9 cellular contexts compared by ENCODE assay signal in genomic region chr17:50373705-50374104, GRCh38. TPM values are rescaled to one million over a fixed set of nuclear protein-coding genes. Genes with fewer than 3 reads are reported as not detected.
A peak's percentile ranks its signal among the peaks of the same experiment; 100 is the strongest.
DNase-seq lines count a peak whose midpoint lies in the region; ATAC-seq, FAIRE-seq and TF ChIP-seq lines count a peak whose summit lies in the region.
"Had no signal": no experiment of that assay in that cellular context is flagged by ENCODE, and none has a peak within 500 bp of the region (broad histone marks: within the 10 kb centered on the region; RNA-seq: fewer than 3 reads in every experiment).

No MANE protein-coding gene starts in this region.

- no peaks in the 10 kb centered on the region for H3K27me3 ChIP-seq in CD4-positive, CD25-positive, alpha-beta regulatory T cell (ENCODE audit: control insufficient read depth, insufficient read depth, low read length)
- H3K27me3 ChIP-seq in HUES6 (ENCODE audit: control insufficient read depth, insufficient read depth, low read length) (no peaks in the 10 kb centered on the region), astrocyte (ENCODE audit: insufficient read depth, low read length) (no peaks in the 10 kb centered on the region), mesendoderm (ENCODE audit: insufficient read depth, low read length, poor library complexity) (no peaks in the 10 kb centered on the region)
- H3K27me3 ChIP-seq: thyroid gland had no signal

- H4K5ac ChIP-seq in mesendoderm (ENCODE audit: low read length): no peak overlapping the region

- H3K56ac ChIP-seq in mesendoderm (ENCODE audit: low read length): peak overlapping the region; percentile 99

- ATAC-seq in CD4-positive, CD25-positive, alpha-beta regulatory T cell (ENCODE audit: low read depth in 2 of 2): no peak
- no peak for ATAC-seq in GM21381 (IDR thresholded peaks at IDR 0.05; ENCODE audit: unreplicated experiment)

- no peak overlapping the region for H3K4ac ChIP-seq in mesendoderm (ENCODE audit: low read depth, low read length)

- DNase-seq in CD4-positive, CD25-positive, alpha-beta regulatory T cell: no peak
- DNase-seq in astrocyte (ENCODE audit: low read depth) (no peak), mesendoderm (no peak), HK-2 (ENCODE audit: unreplicated experiment) (no peak), GM20000 (ENCODE audit: low spot score) (no peak)
- no peak for DNase-seq in activated effector memory CD4-positive, alpha-beta T cell treated with anti-CD3 and anti-CD28 coated beads, Interleukin-2, amount 50 U/mL, for 16 hours

- H3K9me3 Mint-ChIP-seq in CD4-positive, CD25-positive, alpha-beta regulatory T cell: no peaks in the 10 kb centered on the region
- no peaks in the 10 kb centered on the region for H3K9me3 Mint-ChIP-seq in astrocyte (ENCODE audit: unreplicated experiment)

- H2BK15ac ChIP-seq in mesendoderm (replicated peaks; ENCODE audit: low read depth): no peak overlapping the region

- H2BK5ac ChIP-seq in mesendoderm (ENCODE audit: low read length): no peak overlapping the region

- peaks cover 11 to 32% (median 22%) of the 10 kb centered on the region in 4 donors for H3K4me1 Mint-ChIP-seq in CD4-positive, CD25-positive, alpha-beta regulatory T cell
- peaks cover 16% of the 10 kb centered on the region for H3K4me1 Mint-ChIP-seq in astrocyte (ENCODE audit: low read depth, unreplicated experiment)

- no CpG with 5 or more reads among the region's 2 CpGs for WGBS in mesendoderm (ENCODE audit: extremely low coverage, insufficient coverage, low lambda C conversion rate)

- no peak for TF ChIP-seq CTCF in astrocyte (IDR thresholded peaks at IDR 0.05; ENCODE audit: insufficient read depth, low read depth, low read length)
- no peak for TF ChIP-seq CTCF in GM20000 (IDR thresholded peaks at IDR 0.05; ENCODE audit: extremely low read depth, missing control alignments)

- peaks cover 27% of the 10 kb centered on the region for H3K36me3 Mint-ChIP-seq in CD4-positive, CD25-positive, alpha-beta regulatory T cell
- H3K36me3 Mint-ChIP-seq in astrocyte (ENCODE audit: low read depth, unreplicated experiment): peaks cover 6% of the 10 kb centered on the region

- H3K4me3 ChIP-seq in CD4-positive, CD25-positive, alpha-beta regulatory T cell (ENCODE audit: low read depth, low read length): peak overlapping the region; percentile 97
- H3K4me3 ChIP-seq in HUES6 (ENCODE audit: low read depth, low read length) (peak overlapping the region; percentile 72), astrocyte (ENCODE audit: insufficient read depth, low read depth, low read length) (peak overlapping the region; percentile 97), mesendoderm (ENCODE audit: low read length) (no peak overlapping the region)

- no peak overlapping the region for H3K23ac ChIP-seq in mesendoderm (ENCODE audit: low read length)

- H2BK120ac ChIP-seq in mesendoderm (ENCODE audit: low read depth, low read length): no peak overlapping the region

- peaks cover 14% of the 10 kb centered on the region for H3K79me1 ChIP-seq in mesendoderm (ENCODE audit: low read length)

- no peak for FAIRE-seq in astrocyte (lab: Jason Lieb, UNC)

- H3K4me2 ChIP-seq in astrocyte (ENCODE audit: low read length) (peak overlapping the region; percentile 89), mesendoderm (ENCODE audit: low read length) (peak overlapping the region; percentile 63)

- peak overlapping the region; percentile 85 for H3K9ac ChIP-seq in HUES6 (ENCODE audit: low read length)
- H3K9ac ChIP-seq in astrocyte (ENCODE audit: low read length): peak overlapping the region; percentile 98
- H3K9ac ChIP-seq in mesendoderm (ENCODE audit: low read length): peak overlapping the region; percentile 89

- H3K27me3 Mint-ChIP-seq in CD4-positive, CD25-positive, alpha-beta regulatory T cell: no peaks in the 10 kb centered on the region
- H3K27me3 Mint-ChIP-seq in astrocyte (ENCODE audit: low read depth, unreplicated experiment): no peaks in the 10 kb centered on the region

- H3K27ac Mint-ChIP-seq in CD4-positive, CD25-positive, alpha-beta regulatory T cell: peak overlapping the region in 1 of 3 donors; percentile 99
- H3K27ac Mint-ChIP-seq in astrocyte (ENCODE audit: unreplicated experiment): no peak overlapping the region

- H3K4me3 Mint-ChIP-seq in CD4-positive, CD25-positive, alpha-beta regulatory T cell: peak overlapping the region in 3 of 4 donors; percentile 92 to 100 (median 97)
- H3K4me3 Mint-ChIP-seq in astrocyte (ENCODE audit: unreplicated experiment): peak overlapping the region; percentile 99

- H3K36me3 ChIP-seq in CD4-positive, CD25-positive, alpha-beta regulatory T cell (ENCODE audit: control insufficient read depth, insufficient read depth, low read length): peaks cover 19% of the 10 kb centered on the region
- H3K36me3 ChIP-seq in HUES6 (ENCODE audit: control insufficient read depth, insufficient read depth, low read length): peaks cover 54% of the 10 kb centered on the region
- H3K36me3 ChIP-seq in astrocyte (ENCODE audit: insufficient read depth, low read length): peaks cover 21% of the 10 kb centered on the region
- H3K36me3 ChIP-seq in mesendoderm (ENCODE audit: control insufficient read depth, insufficient read depth, low read length): peaks cover 9% of the 10 kb centered on the region

- H3K4me1 ChIP-seq in CD4-positive, CD25-positive, alpha-beta regulatory T cell (ENCODE audit: control insufficient read depth, insufficient read depth, low read length, poor library complexity, severe bottlenecking): peaks cover 21% of the 10 kb centered on the region
- H3K4me1 ChIP-seq in HUES6 (ENCODE audit: control insufficient read depth, insufficient read depth, low read length): peaks cover 5% of the 10 kb centered on the region
- H3K4me1 ChIP-seq in astrocyte (ENCODE audit: insufficient read depth, low read length): peaks cover 18% of the 10 kb centered on the region
- H3K4me1 ChIP-seq in mesendoderm (ENCODE audit: control insufficient read depth, low read depth, low read length): no peaks in the 10 kb centered on the region

- H3K79me2 ChIP-seq in astrocyte (ENCODE audit: insufficient read depth, low read length) (peaks cover 30% of the 10 kb centered on the region), mesendoderm (ENCODE audit: control insufficient read depth, insufficient read depth, low read length) (peaks cover 14% of the 10 kb centered on the region)

- no peaks in the 10 kb centered on the region for H3K9me3 ChIP-seq in CD4-positive, CD25-positive, alpha-beta regulatory T cell (ENCODE audit: control insufficient read depth in 2 of 2, low read length in 2 of 2)
- H3K9me3 ChIP-seq in HUES6 (ENCODE audit: control insufficient read depth, insufficient read depth, low read depth, low read length) (no peaks in the 10 kb centered on the region), astrocyte (ENCODE audit: insufficient read depth, low read depth, low read length) (no peaks in the 10 kb centered on the region)
- H3K9me3 ChIP-seq: thyroid gland had no signal

- H3K27ac ChIP-seq in CD4-positive, CD25-positive, alpha-beta regulatory T cell (ENCODE audit: insufficient read depth, low read length, poor library complexity, severe bottlenecking): no peak overlapping the region
- H3K27ac ChIP-seq in HUES6 (ENCODE audit: low read depth, low read length): peak overlapping the region; percentile 39; the same call in 1 of the 2 replicates
- no peak overlapping the region for H3K27ac ChIP-seq in astrocyte (ENCODE audit: low read depth, low read length)
- H3K27ac ChIP-seq in mesendoderm (ENCODE audit: low read depth, low read length): no peak overlapping the region

- peaks cover 19% of the 10 kb centered on the region for H4K20me1 ChIP-seq in astrocyte (ENCODE audit: insufficient read depth, low read length)

- no peak overlapping the region for H4K8ac ChIP-seq in mesendoderm (ENCODE audit: low read depth, low read length)

- no peak overlapping the region for H2AK5ac ChIP-seq in mesendoderm (ENCODE audit: low read length)

- H3K18ac ChIP-seq in mesendoderm (ENCODE audit: low read length): no peak overlapping the region

- no peak overlapping the region for H2AFZ ChIP-seq in astrocyte (ENCODE audit: low read depth, low read length)

RNA-seq across cellular contexts. Expression of gene EME1, which starts 0.7 kb away (rescaled TPM):
- total RNA-seq in CD4-positive, CD25-positive, alpha-beta regulatory T cell: 0.81 TPM
- 1 to 10 TPM in 1 of 4 donors, under 1 TPM in 2, not detected in 1; 0.49 to 1.5 (median 0.59) TPM for polyA plus RNA-seq in CD4-positive, CD25-positive, alpha-beta regulatory T cell
- 3.0 and 3.1 TPM in 2 replicates for total RNA-seq in astrocyte
- 7.3 TPM for polyA plus RNA-seq in mesendoderm (2013, experiment 1 of 2)
- 7.1 TPM for polyA plus RNA-seq in mesendoderm (2013, experiment 2 of 2)

RNA-seq across cellular contexts. Expression of gene MRPL27, which starts 0.7 kb away (rescaled TPM):
- 33.5 TPM for total RNA-seq in CD4-positive, CD25-positive, alpha-beta regulatory T cell
- polyA plus RNA-seq in CD4-positive, CD25-positive, alpha-beta regulatory T cell: 10 to 100 TPM; 61.6 to 86.7 (median 80.2) TPM
- 57.3 and 60.3 TPM in 2 replicates for total RNA-seq in astrocyte
- 99.9 TPM for polyA plus RNA-seq in mesendoderm (2013, experiment 1 of 2)
- polyA plus RNA-seq in mesendoderm (2013, experiment 2 of 2): 99.9 TPM

RNA-seq across cellular contexts. Expression of gene LRRC59, which starts 23.6 kb away (rescaled TPM):
- 49.9 TPM for total RNA-seq in CD4-positive, CD25-positive, alpha-beta regulatory T cell
- 10 to 100 TPM; 17.2 to 24.0 (median 20.5) TPM for polyA plus RNA-seq in CD4-positive, CD25-positive, alpha-beta regulatory T cell
- 180 and 185 TPM in 2 replicates for total RNA-seq in astrocyte
- polyA plus RNA-seq in mesendoderm (2013, experiment 1 of 2): 88.3 TPM
- polyA plus RNA-seq in mesendoderm (2013, experiment 2 of 2): 89.3 TPM

RNA-seq across cellular contexts. Expression of gene XYLT2, which starts 27.8 kb away (rescaled TPM):
- total RNA-seq in CD4-positive, CD25-positive, alpha-beta regulatory T cell: 15.5 TPM
- 10 to 100 TPM in 2 of 4 donors, 1 to 10 TPM in 2; 6.2 to 15.9 (median 11.3) TPM for polyA plus RNA-seq in CD4-positive, CD25-positive, alpha-beta regulatory T cell
- total RNA-seq in astrocyte: 41.0 and 47.3 TPM in 2 replicates
- 7.8 TPM for polyA plus RNA-seq in mesendoderm (2013, experiment 1 of 2)
- polyA plus RNA-seq in mesendoderm (2013, experiment 2 of 2): 7.8 TPM

RNA-seq across cellular contexts. Expression of gene ACSF2, which starts 52.3 kb away (rescaled TPM):
- total RNA-seq in CD4-positive, CD25-positive, alpha-beta regulatory T cell: 22.2 TPM
- 1 to 10 TPM; 2.7 to 5.5 (median 3.4) TPM for polyA plus RNA-seq in CD4-positive, CD25-positive, alpha-beta regulatory T cell
- total RNA-seq in astrocyte: 28.3 and 43.3 TPM in 2 replicates
- 8.5 TPM for polyA plus RNA-seq in mesendoderm (2013, experiment 1 of 2)
- 9.2 TPM for polyA plus RNA-seq in mesendoderm (2013, experiment 2 of 2)
